1 cellular context compared by ENCODE assay signal in the genomic region with DNA sequence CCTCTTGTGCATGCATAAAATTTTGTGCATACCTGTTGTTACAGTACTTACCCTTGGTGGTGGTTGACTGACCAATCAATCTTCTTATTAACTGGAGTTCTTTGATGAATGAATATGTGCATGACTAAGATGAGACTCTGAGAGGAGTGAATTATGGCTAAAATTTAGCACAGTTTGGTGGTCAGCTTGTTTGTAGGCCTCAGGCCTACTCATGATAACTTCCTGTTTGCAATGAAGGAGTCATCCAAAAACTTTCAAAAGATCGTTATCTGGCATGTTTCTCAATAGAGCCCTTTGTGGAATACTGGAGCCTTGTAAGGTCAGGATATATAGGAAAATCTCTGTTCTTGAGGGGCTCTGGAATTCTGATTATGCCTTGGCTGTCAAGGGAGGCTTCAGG.
TF ChIP-seq lines count a peak whose summit lies in the region.

No MANE protein-coding gene starts in this region.

TF ChIP-seq in GM23338, 12 proteins besides CTCF, POLR2A, EP300 and RAD21 (continued from another document):
- TF ChIP-seq, protein P1, sequence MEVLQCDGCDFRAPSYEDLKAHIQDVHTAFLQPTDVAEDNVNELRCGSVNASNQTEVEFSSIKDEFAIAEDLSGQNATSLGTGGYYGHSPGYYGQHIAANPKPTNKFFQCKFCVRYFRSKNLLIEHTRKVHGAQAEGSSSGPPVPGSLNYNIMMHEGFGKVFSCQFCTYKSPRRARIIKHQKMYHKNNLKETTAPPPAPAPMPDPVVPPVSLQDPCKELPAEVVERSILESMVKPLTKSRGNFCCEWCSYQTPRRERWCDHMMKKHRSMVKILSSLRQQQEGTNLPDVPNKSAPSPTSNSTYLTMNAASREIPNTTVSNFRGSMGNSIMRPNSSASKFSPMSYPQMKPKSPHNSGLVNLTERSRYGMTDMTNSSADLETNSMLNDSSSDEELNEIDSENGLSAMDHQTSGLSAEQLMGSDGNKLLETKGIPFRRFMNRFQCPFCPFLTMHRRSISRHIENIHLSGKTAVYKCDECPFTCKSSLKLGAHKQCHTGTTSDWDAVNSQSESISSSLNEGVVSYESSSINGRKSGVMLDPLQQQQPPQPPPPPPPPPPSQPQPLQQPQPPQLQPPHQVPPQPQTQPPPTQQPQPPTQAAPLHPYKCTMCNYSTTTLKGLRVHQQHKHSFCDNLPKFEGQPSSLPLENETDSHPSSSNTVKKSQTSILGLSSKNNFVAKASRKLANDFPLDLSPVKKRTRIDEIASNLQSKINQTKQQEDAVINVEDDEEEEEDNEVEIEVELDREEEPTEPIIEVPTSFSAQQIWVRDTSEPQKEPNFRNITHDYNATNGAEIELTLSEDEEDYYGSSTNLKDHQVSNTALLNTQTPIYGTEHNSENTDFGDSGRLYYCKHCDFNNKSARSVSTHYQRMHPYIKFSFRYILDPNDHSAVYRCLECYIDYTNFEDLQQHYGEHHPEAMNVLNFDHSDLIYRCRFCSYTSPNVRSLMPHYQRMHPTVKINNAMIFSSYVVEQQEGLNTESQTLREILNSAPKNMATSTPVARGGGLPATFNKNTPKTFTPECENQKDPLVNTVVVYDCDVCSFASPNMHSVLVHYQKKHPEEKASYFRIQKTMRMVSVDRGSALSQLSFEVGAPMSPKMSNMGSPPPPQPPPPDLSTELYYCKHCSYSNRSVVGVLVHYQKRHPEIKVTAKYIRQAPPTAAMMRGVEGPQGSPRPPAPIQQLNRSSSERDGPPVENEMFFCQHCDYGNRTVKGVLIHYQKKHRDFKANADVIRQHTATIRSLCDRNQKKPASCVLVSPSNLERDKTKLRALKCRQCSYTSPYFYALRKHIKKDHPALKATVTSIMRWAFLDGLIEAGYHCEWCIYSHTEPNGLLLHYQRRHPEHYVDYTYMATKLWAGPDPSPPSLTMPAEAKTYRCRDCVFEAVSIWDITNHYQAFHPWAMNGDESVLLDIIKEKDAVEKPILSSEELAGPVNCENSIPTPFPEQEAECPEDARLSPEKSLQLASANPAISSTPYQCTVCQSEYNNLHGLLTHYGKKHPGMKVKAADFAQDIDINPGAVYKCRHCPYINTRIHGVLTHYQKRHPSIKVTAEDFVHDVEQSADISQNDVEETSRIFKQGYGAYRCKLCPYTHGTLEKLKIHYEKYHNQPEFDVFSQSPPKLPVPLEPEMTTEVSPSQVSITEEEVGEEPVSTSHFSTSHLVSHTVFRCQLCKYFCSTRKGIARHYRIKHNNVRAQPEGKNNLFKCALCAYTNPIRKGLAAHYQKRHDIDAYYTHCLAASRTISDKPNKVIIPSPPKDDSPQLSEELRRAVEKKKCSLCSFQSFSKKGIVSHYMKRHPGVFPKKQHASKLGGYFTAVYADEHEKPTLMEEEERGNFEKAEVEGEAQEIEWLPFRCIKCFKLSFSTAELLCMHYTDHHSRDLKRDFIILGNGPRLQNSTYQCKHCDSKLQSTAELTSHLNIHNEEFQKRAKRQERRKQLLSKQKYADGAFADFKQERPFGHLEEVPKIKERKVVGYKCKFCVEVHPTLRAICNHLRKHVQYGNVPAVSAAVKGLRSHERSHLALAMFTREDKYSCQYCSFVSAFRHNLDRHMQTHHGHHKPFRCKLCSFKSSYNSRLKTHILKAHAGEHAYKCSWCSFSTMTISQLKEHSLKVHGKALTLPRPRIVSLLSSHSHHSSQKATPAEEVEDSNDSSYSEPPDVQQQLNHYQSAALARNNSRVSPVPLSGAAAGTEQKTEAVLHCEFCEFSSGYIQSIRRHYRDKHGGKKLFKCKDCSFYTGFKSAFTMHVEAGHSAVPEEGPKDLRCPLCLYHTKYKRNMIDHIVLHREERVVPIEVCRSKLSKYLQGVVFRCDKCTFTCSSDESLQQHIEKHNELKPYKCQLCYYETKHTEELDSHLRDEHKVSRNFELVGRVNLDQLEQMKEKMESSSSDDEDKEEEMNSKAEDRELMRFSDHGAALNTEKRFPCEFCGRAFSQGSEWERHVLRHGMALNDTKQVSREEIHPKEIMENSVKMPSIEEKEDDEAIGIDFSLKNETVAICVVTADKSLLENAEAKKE (CRISPR knock-in tag; IDR thresholded peaks at IDR 0.05) = no peak
